In genomic region chr17:33749171-33749570, GRCh38 we compare ENCODE assay signal across 19 cellular contexts.
"Had no signal": no experiment of that assay in that cellular context is flagged by ENCODE, and none has a peak within 500 bp of the region (broad histone marks: within the 10 kb centered on the region; RNA-seq: fewer than 3 reads in every experiment).

No MANE protein-coding gene starts in this region.

- H3K9me3 ChIP-seq: SK-N-SH had no signal

- H3K9me3 Mint-ChIP-seq: T-cell had no signal

- ATAC-seq: T-cell had no signal

- H3K4me3 Mint-ChIP-seq: T-cell had no signal

- H3K27ac Mint-ChIP-seq: T-cell had no signal

- H3K9ac ChIP-seq: SK-N-SH had no signal

- H3K36me3 Mint-ChIP-seq: T-cell had no signal

- H3K4me2 ChIP-seq: SK-N-SH had no signal

- DNase-seq: KBM-7, MV-4-11, NCI-H1092, NCI-H1105 treated with DMSO at 0.1 percent for 48 hours, NCI-H1417 treated with DMSO at 0.1 percent for 48 hours, NCI-H146, NCI-H1694 treated with DMSO at 0.1 percent for 48 hours, NCI-H1930, NCI-H2081, NCI-H2107, NCI-H2227 treated with DMSO at 0.1 percent for 48 hours, NCI-H524, NCI-H526 treated with DMSO at 0.1 percent for 48 hours, NCI-H774, RPMI8226, SHP77, SK-N-SH, SW 1271, T-cell had no signal
